Comparison of ENCODE assay signal across 8 cellular contexts in the genomic region with DNA sequence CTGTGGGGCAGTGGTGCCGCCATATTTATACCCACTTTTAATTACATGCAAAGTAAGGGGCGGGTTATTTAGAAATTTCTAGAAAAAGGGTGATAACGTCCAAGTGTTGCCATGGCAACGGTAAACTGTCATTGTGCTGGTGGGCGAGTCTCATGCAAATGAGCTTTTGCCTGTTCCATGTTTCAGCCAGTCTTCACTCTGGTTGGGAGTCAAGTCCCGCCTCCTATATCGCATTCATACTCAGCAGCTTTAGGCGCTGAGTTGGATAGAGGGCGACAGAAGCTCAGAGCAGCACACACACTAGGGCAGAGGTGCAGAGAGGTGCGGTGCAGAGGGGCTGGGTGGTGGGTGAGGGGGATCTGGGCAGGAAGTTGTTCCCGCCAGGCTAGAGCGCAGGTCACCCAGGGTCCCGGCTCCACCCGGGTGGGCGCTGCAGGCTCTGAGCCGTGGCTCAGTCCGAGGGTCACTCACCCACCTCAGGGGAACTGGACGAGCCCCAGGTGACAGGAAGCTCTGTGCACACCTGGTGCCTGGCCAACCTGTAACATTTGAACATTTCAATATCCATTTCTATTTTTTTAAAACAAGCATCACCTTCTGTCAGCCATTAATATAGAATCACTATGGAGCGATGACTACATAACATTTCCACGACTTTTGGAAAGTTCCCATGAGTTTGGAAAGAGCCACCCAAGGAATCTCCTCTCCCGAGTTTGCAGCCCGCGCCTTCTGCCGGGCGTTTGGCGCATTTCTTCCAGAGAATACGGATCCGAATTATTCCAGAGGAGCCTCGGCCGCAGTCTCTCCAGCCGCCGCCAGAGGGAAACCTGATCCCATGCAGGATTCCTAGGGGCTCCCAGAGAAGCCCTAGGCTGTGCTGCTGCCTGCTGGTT.
DNase-seq lines count a peak whose midpoint lies in the region; ATAC-seq and TF ChIP-seq lines count a peak whose summit lies in the region.

No MANE protein-coding gene starts in this region.

- H3K4me1 ChIP-seq in thoracic aorta (ENCODE audit: control insufficient read depth in 1 of 2, low read depth in 2 of 2), result no peaks in the 10 kb centered on the region

- no peaks in the 10 kb centered on the region for H3K36me3 ChIP-seq in H7 (replicated peaks; ENCODE audit: control insufficient read depth, insufficient read depth, low read length)
- no peaks in the 10 kb centered on the region for H3K36me3 ChIP-seq in thoracic aorta

- DNase-seq in AG09319 (ENCODE audit: extremely low read depth, low read depth) (no peak), H7 (peak; percentile 90), NCI-H526 treated with DMSO at 0.1 percent for 48 hours (lab: John Stamatoyannopoulos, UW) (peak; percentile 78), chondrocyte (ENCODE audit: low spot score) (no peak), kidney glomerular epithelial cell (lab: John Stamatoyannopoulos, UW) (peak; percentile 46), thoracic aorta (ENCODE audit: low spot score) (no peak)

- TF ChIP-seq CTCF in AG09319 (IDR thresholded peaks at IDR 0.05; ENCODE audit: low read depth, low read length) (peak; percentile 86), chondrocyte (IDR thresholded peaks at IDR 0.05) (peak; percentile 85), thoracic aorta (IDR thresholded peaks at IDR 0.05) (peak; percentile 59)

- H3K27me3 ChIP-seq in H7 (ENCODE audit: control insufficient read depth, insufficient read depth, low read length) (no peaks in the 10 kb centered on the region; the same call in 1 of the 2 replicates), thoracic aorta (replicated peaks; ENCODE audit: insufficient read depth) (no peaks in the 10 kb centered on the region)

- H3K9me3 Mint-ChIP-seq in chondrocyte (ENCODE audit: low read depth), result no peaks in the 10 kb centered on the region

- ATAC-seq in thoracic aorta (ENCODE audit: insufficient number of reproducible peaks, low FRiP score, low read depth), result no peak
- no peak for ATAC-seq in HG02642 (IDR thresholded peaks at IDR 0.05; ENCODE audit: poor library complexity, unreplicated experiment)
- no peak for ATAC-seq in GM18520 (IDR thresholded peaks at IDR 0.05; ENCODE audit: unreplicated experiment)

- H3K4me1 Mint-ChIP-seq in chondrocyte (ENCODE audit: low read depth), result peaks cover 3% of the 10 kb centered on the region

- H3K27ac ChIP-seq in thoracic aorta, result no peak overlapping the region

- H3K4me3 ChIP-seq in H7 (ENCODE audit: insufficient read depth, low read depth, low read length) (peak overlapping the region; percentile 41), thoracic aorta (no peak overlapping the region)

- no peak overlapping the region for H3K4me3 Mint-ChIP-seq in chondrocyte (ENCODE audit: unreplicated experiment)

- H3K27me3 Mint-ChIP-seq in chondrocyte (ENCODE audit: low read depth), result peaks cover 44% of the 10 kb centered on the region

- no peaks in the 10 kb centered on the region for H3K36me3 Mint-ChIP-seq in chondrocyte (ENCODE audit: low read depth)

- no peak overlapping the region for H3K27ac Mint-ChIP-seq in chondrocyte (ENCODE audit: unreplicated experiment)

- no peaks in the 10 kb centered on the region for H3K9me3 ChIP-seq in thoracic aorta

Comparison
In these comparisons a context has a peak if more than half of its experiments do, and no peak if none do; other contexts are left out.
1. DNase-seq: peak in H7 (single experiment), NCI-H526 treated with DMSO at 0.1 percent for 48 hours (single experiment) and kidney glomerular epithelial cell (single experiment); none in AG09319 (single experiment), chondrocyte (single experiment) and thoracic aorta (single experiment).
2. Peak in every context shown above with its lines, with median percentiles within 50 percentile points of each other: CTCF ChIP-seq.